25 cellular contexts compared by ENCODE assay signal in genomic region chr13:22625691-22626090, GRCh38.
"Had no signal": no experiment of that assay in that cellular context is flagged by ENCODE, and none has a peak within 500 bp of the region (broad histone marks: within the 10 kb centered on the region; RNA-seq: fewer than 3 reads in every experiment).

No MANE protein-coding gene starts in this region.

- H3K4me1 ChIP-seq: stomach, suprapubic skin, testis, thyroid gland, tibial artery, tibial nerve, transverse colon, upper lobe of left lung, upper lobe of right lung, uterus, vagina had no signal

- ATAC-seq: stimulated activated effector memory CD8-positive, alpha-beta T cell treated with anti-CD3 and anti-CD28 coated beads, Interleukin-12 subunit alpha, Interleukin-12 subunit beta, amount 100 ng/mL, for 72 hours; stimulated activated memory B cell treated with anti-CD40 and anti-IgM and Interleukin-4, amounts not matched to agents 10 μg/mL and 1 μg/mL and 100 μg/mL, for 72 hours; stimulated activated naive B cell treated with anti-CD40 and anti-IgM and Interleukin-4, amounts not matched to agents 10 μg/mL and 1 μg/mL and 100 μg/mL, for 72 hours; stimulated activated naive CD8-positive, alpha-beta T cell treated with anti-CD3 and anti-CD28 coated beads, Interleukin-15, amount 100 ng/mL, for 72 hours; stimulated activated naive CD8-positive, alpha-beta T cell treated with anti-CD3 and anti-CD28 coated beads, Interleukin-15, Interleukin-2, amounts not matched to agents 100 U/mL and 50 U/mL, for 24 hours; upper lobe of right lung had no signal

- H3K27ac ChIP-seq: stomach, suprapubic skin, testis, thoracic aorta, thyroid gland, tibial artery, tibial nerve, transverse colon, upper lobe of left lung, upper lobe of right lung, uterus, vagina had no signal

- H3K36me3 ChIP-seq: stomach, suprapubic skin, thoracic aorta, thyroid gland, tibial artery, tibial nerve, transverse colon, upper lobe of left lung, upper lobe of right lung, uterus, vagina had no signal

- H3K27me3 ChIP-seq: stomach, suprapubic skin, testis, thyroid gland, tibial artery, tibial nerve, transverse colon, upper lobe of left lung, upper lobe of right lung, uterus, vagina had no signal

- DNase-seq: stimulated activated CD4-positive, alpha-beta T cell treated with anti-CD3 and anti-CD28 coated beads, Interleukin-2, amount 100 ng/mL, for 48 hours; stimulated activated CD4-positive, alpha-beta T cell treated with anti-CD3 and anti-CD28 coated beads, Interleukin-4, amount 100 ng/mL, for 1 hour; stimulated activated CD4-positive, alpha-beta T cell treated with anti-CD3 and anti-CD28 coated beads, Interleukin-4, amount 100 ng/mL, for 24 hours; stimulated activated CD4-positive, alpha-beta T cell treated with anti-CD3 and anti-CD28 coated beads, Interleukin-4, amount 100 ng/mL, for 4 hours; stimulated activated CD8-positive, alpha-beta memory T cell treated with anti-CD3 and anti-CD28 coated beads, Interleukin-4, amount 100 ng/mL, for 48 hours; stimulated activated naive B cell treated with anti-CD40 and anti-IgM and Interleukin-4, amounts not matched to agents 10 μg/mL and 1 μg/mL and 100 μg/mL, for 72 hours; stimulated activated naive CD4-positive, alpha-beta T cell; stimulated activated naive CD4-positive, alpha-beta T cell treated with Interleukin-2 at 50 U/mL for 16 hours; stimulated activated naive CD8-positive, alpha-beta T cell treated with anti-CD3 and anti-CD28 coated beads, Interleukin-15, amount 100 ng/mL, for 72 hours; stimulated activated naive CD8-positive, alpha-beta T cell treated with anti-CD3 and anti-CD28 coated beads, Interleukin-15, Interleukin-2, amounts not matched to agents 100 U/mL and 50 U/mL, for 24 hours; stomach; substantia nigra; testis; thyroid gland; tibial artery; transverse colon; upper lobe of left lung; upper lobe of right lung; uterus had no signal

- H3K4me3 ChIP-seq: stomach, suprapubic skin, testis, thoracic aorta, thyroid gland, tibial artery, tibial nerve, transverse colon, upper lobe of left lung, upper lobe of right lung, uterus, vagina had no signal

- H3K9me3 ChIP-seq: suprapubic skin, testis, thoracic aorta, thyroid gland, tibial artery, tibial nerve, transverse colon, upper lobe of right lung, vagina had no signal
